ENCODE assay signal across 8 cellular contexts in the genomic region with DNA sequence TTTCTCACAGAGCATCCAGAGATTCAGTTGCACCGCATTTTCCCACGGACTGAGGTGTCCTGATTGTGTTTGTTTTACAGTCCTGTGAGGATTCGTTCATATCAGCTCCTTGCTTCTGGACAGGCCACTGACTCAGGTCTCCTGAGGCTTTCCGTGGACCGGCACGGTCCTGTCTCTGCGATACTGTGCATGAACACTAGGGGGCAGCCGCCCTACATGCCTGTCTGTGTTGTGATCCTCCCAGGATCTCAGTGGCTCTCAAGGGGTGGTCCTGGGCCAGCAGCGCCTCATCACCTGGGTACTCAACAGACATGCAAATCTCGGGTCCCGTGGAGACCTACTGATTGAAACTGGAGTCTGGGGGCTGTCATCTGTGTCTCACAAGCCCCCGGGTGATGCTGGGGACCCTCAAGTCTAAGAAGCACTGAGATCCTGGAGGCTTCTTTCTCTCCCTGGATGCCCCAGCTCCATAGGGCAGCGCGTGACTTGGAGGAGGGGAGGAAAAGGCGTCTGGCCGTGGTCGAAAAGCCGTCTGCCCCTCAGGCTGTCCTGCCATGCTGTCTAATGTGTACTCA. TPM values are rescaled to one million over a fixed set of nuclear protein-coding genes. Genes with fewer than 3 reads are reported as not detected.
A peak's percentile ranks its signal among the peaks of the same experiment; 100 is the strongest.
DNase-seq lines count a peak whose midpoint lies in the region; ATAC-seq and TF ChIP-seq lines count a peak whose summit lies in the region.

No MANE protein-coding gene starts in this region.

- peak; percentile 79 for TF ChIP-seq CTCF in BE2C (IDR thresholded peaks at IDR 0.05; ENCODE audit: low read depth, low read length)
- peak; percentile 96 to 99 (median 99) for TF ChIP-seq CTCF in nephron (IDR thresholded peaks at IDR 0.05; ENCODE audit: unreplicated experiment in 3 of 3)

- H3K27me3 ChIP-seq in BE2C = no peaks in the 10 kb centered on the region

- no peaks in the 10 kb centered on the region for H3K9me3 Mint-ChIP-seq in activated T-cell treated with anti-CD3 and anti-CD28 coated beads, Interleukin-2, amount 50 U/mL, for 4 hours
- no peaks in the 10 kb centered on the region for H3K9me3 Mint-ChIP-seq in nephron
- H3K9me3 Mint-ChIP-seq in stimulated activated memory B cell treated with anti-CD40 and anti-IgM and Interleukin-4, amounts not matched to agents 10 μg/mL and 1 μg/mL and 100 μg/mL, for 72 hours = no peaks in the 10 kb centered on the region

- no peaks in the 10 kb centered on the region for H3K36me3 ChIP-seq in BE2C

- peaks cover 9% of the 10 kb centered on the region for H3K4me1 Mint-ChIP-seq in activated T-cell treated with anti-CD3 and anti-CD28 coated beads, Interleukin-2, amount 50 U/mL, for 4 hours (ENCODE audit: low read depth)
- H3K4me1 Mint-ChIP-seq in nephron = peaks cover 33% of the 10 kb centered on the region
- peaks cover 27% of the 10 kb centered on the region for H3K4me1 Mint-ChIP-seq in stimulated activated memory B cell treated with anti-CD40 and anti-IgM and Interleukin-4, amounts not matched to agents 10 μg/mL and 1 μg/mL and 100 μg/mL, for 72 hours

- no peaks in the 10 kb centered on the region for H3K36me3 Mint-ChIP-seq in activated T-cell treated with anti-CD3 and anti-CD28 coated beads, Interleukin-2, amount 50 U/mL, for 4 hours (ENCODE audit: insufficient read depth)
- no peaks in the 10 kb centered on the region for H3K36me3 Mint-ChIP-seq in nephron (ENCODE audit: low read depth)
- no peaks in the 10 kb centered on the region for H3K36me3 Mint-ChIP-seq in stimulated activated memory B cell treated with anti-CD40 and anti-IgM and Interleukin-4, amounts not matched to agents 10 μg/mL and 1 μg/mL and 100 μg/mL, for 72 hours

- peak; percentile 40 for ATAC-seq in GM19025 (IDR thresholded peaks at IDR 0.05; ENCODE audit: low read depth, unreplicated experiment)
- peak; percentile 88 to 89 for ATAC-seq in activated T-cell treated with anti-CD3 and anti-CD28 coated beads, Interleukin-2, amount 50 U/mL, for 4 hours
- peak; percentile 84 for ATAC-seq in stimulated activated memory B cell treated with anti-CD40 and anti-IgM and Interleukin-4, amounts not matched to agents 10 μg/mL and 1 μg/mL and 100 μg/mL, for 72 hours

- peaks cover 5% of the 10 kb centered on the region for H3K27me3 Mint-ChIP-seq in activated T-cell treated with anti-CD3 and anti-CD28 coated beads, Interleukin-2, amount 50 U/mL, for 4 hours (ENCODE audit: low read depth)
- peaks cover 4% of the 10 kb centered on the region for H3K27me3 Mint-ChIP-seq in nephron (ENCODE audit: low read depth)
- H3K27me3 Mint-ChIP-seq in stimulated activated memory B cell treated with anti-CD40 and anti-IgM and Interleukin-4, amounts not matched to agents 10 μg/mL and 1 μg/mL and 100 μg/mL, for 72 hours = no peaks in the 10 kb centered on the region

- peak overlapping the region in 2 of 3 experiments; percentile 59 to 63 for H3K27ac Mint-ChIP-seq in nephron
- no peak overlapping the region for H3K27ac Mint-ChIP-seq in stimulated activated memory B cell treated with anti-CD40 and anti-IgM and Interleukin-4, amounts not matched to agents 10 μg/mL and 1 μg/mL and 100 μg/mL, for 72 hours

- H3K4me1 ChIP-seq in BE2C = no peaks in the 10 kb centered on the region

- no peak overlapping the region for H3K4me3 Mint-ChIP-seq in activated T-cell treated with anti-CD3 and anti-CD28 coated beads, Interleukin-2, amount 50 U/mL, for 4 hours
- H3K4me3 Mint-ChIP-seq in nephron = no peak overlapping the region
- no peak overlapping the region for H3K4me3 Mint-ChIP-seq in stimulated activated memory B cell treated with anti-CD40 and anti-IgM and Interleukin-4, amounts not matched to agents 10 μg/mL and 1 μg/mL and 100 μg/mL, for 72 hours

- H3K4me3 ChIP-seq in BE2C (ENCODE audit: low read depth, low read length) = no peak overlapping the region

- DNase-seq in BE2C (peak; percentile 76), HK-2 (ENCODE audit: unreplicated experiment) (peak; percentile 91), fibroblast of gingiva (ENCODE audit: low read depth) (peak; percentile 86)
- DNase-seq in activated T-cell treated with anti-CD3 and anti-CD28 coated beads, Interleukin-2, amount 50 U/mL, for 4 hours = peak; percentile 89

- H3K9me3 ChIP-seq in BE2C = no peaks in the 10 kb centered on the region

TF ChIP-seq in PFSK-1, 5 proteins besides CTCF, POLR2A, EP300 and RAD21:
- TF ChIP-seq SIN3A (IDR thresholded peaks at IDR 0.05; ENCODE audit: borderline replicate concordance, insufficient read depth, low read length) (no peak), FOXP2 (optimal IDR thresholded peaks at IDR 0.05; ENCODE audit: borderline replicate concordance, extremely low read depth, extremely low read length, insufficient read depth) (peak; percentile 88)

RNA-seq across cellular contexts. Expression of gene IL1R2, which starts 28.9 kb away (rescaled TPM):
- 0.57 TPM for polyA plus RNA-seq in BE2C (2012; ENCODE audit: insufficient read depth, insufficient read length, low read depth)
- polyA plus RNA-seq in PFSK-1 (2012; ENCODE audit: insufficient read length, low read depth) = 4.4 TPM
- 10 to 100 TPM in 1 of 3 donors, 1 to 10 TPM in 2; 4.1 to 11.4 (median 4.3) TPM for total RNA-seq in activated T-cell treated with anti-CD3 and anti-CD28 coated beads, Interleukin-2, amount 50 U/mL, for 4 hours
